In genomic region chr3:78991656-78992055, GRCh38 we compare ENCODE assay signal across 9 cellular contexts.
"Had no signal": no experiment of that assay in that cellular context is flagged by ENCODE, and none has a peak within 500 bp of the region (broad histone marks: within the 10 kb centered on the region; RNA-seq: fewer than 3 reads in every experiment).

No MANE protein-coding gene starts in this region.

- FAIRE-seq: HTR-8/SVneo had no signal

- ATAC-seq: HCT116 had no signal

- H3K9me3 ChIP-seq: HAP-1 had no signal

- DNase-seq: GM23248, GOT3, H7, KBM-7 had no signal

- H3K4me2 ChIP-seq: KMS-11 had no signal

- H3K27me3 Mint-ChIP-seq: IgD-negative memory B cell had no signal

- H3K36me3 Mint-ChIP-seq: IgD-negative memory B cell had no signal

- H2AFZ ChIP-seq: GM23248 had no signal

- H3K4me3 Mint-ChIP-seq: IgD-negative memory B cell had no signal

- H3K4me3 ChIP-seq: GM23248, HAP-1 had no signal

- H3K27ac Mint-ChIP-seq: IgD-negative memory B cell had no signal

- H3K36me3 ChIP-seq: HAP-1 had no signal

- H3K9ac ChIP-seq: GM23248, KMS-11 had no signal

- H3K27ac ChIP-seq: GM23248, KMS-11 had no signal
